Comparison of ENCODE assay signal across 10 cellular contexts in genomic region chr11:1888811-1889526, GRCh38. TPM values are rescaled to one million over a fixed set of nuclear protein-coding genes. Genes with fewer than 3 reads are reported as not detected.
DNase-seq lines count a peak whose midpoint lies in the region; ATAC-seq and TF ChIP-seq lines count a peak whose summit lies in the region.
"Had no signal": no experiment of that assay in that cellular context is flagged by ENCODE, and none has a peak within 500 bp of the region (broad histone marks: within the 10 kb centered on the region; RNA-seq: fewer than 3 reads in every experiment).

No MANE protein-coding gene starts in this region.

- peak overlapping the region; percentile 86 for H3K27ac Mint-ChIP-seq in activated CD4-positive, alpha-beta T cell treated with anti-CD3 and anti-CD28 coated beads for 36 hours

- H3K36me3 Mint-ChIP-seq in activated CD4-positive, alpha-beta T cell treated with anti-CD3 and anti-CD28 coated beads for 36 hours (ENCODE audit: low read depth) = peaks cover 23% of the 10 kb centered on the region

- no peak for TF ChIP-seq CTCF in omental fat pad (IDR thresholded peaks at IDR 0.05)

- peak overlapping the region; percentile 73 for H3K4me3 Mint-ChIP-seq in activated CD4-positive, alpha-beta T cell treated with anti-CD3 and anti-CD28 coated beads for 36 hours

- DNase-seq in AML-193 (lab: John Stamatoyannopoulos, UW) (peak; percentile 68 to 71), SHP77 treated with DMSO at 0.1 percent for 48 hours (lab: John Stamatoyannopoulos, UW) (no peak), omental fat pad (ENCODE audit: low spot score) (no peak), retina (no peak), NCI-H2227 (lab: John Stamatoyannopoulos, UW; ENCODE audit: unreplicated experiment) (no peak)
- DNase-seq in activated CD4-positive, alpha-beta T cell treated with anti-CD3 and anti-CD28 coated beads for 36 hours = peak; percentile 87
- DNase-seq in central memory CD4-positive, alpha-beta T cell = peak; percentile 84
- peak; percentile 45 to 46 for DNase-seq in stimulated activated CD4-positive, alpha-beta T cell treated with anti-CD3 and anti-CD28 coated beads, Interleukin-15, amount 100 ng/mL, for 1 hour (ENCODE audit: low read depth in 1 of 2, low spot score in 1 of 2)
- DNase-seq: anterior cingulate cortex, trophoblast cell had no signal

- peaks cover 17% of the 10 kb centered on the region for H3K4me1 Mint-ChIP-seq in activated CD4-positive, alpha-beta T cell treated with anti-CD3 and anti-CD28 coated beads for 36 hours

- H3K27me3 Mint-ChIP-seq in activated CD4-positive, alpha-beta T cell treated with anti-CD3 and anti-CD28 coated beads for 36 hours = no peaks in the 10 kb centered on the region

- CTCF ChIA-PET in activated CD4-positive, alpha-beta T cell treated with anti-CD3 and anti-CD28 coated beads for 36 hours (lab: Charles Lee) = interaction anchor here (1.0 to 1.9 kb wide), 3 partner anchors 13 to 112 kb away, joined by 3 to 5 read pairs (median 4); no protein-coding TSS in a partner anchor

- intact Hi-C loops in activated CD4-positive, alpha-beta T cell treated with anti-CD3 and anti-CD28 coated beads for 36 hours (cut with DNase I, micrococcal nuclease) = loop anchor here (1.0 to 5.0 kb wide), 2 partner anchors 36 to 37 kb away; partner anchors contain the start of gene LSP1 (in 2 of the 2)

- no peaks in the 10 kb centered on the region for H3K9me3 Mint-ChIP-seq in activated CD4-positive, alpha-beta T cell treated with anti-CD3 and anti-CD28 coated beads for 36 hours (ENCODE audit: low read depth)

- ATAC-seq in activated CD4-positive, alpha-beta T cell treated with anti-CD3 and anti-CD28 coated beads for 36 hours = peak; percentile 78
- ATAC-seq in omental fat pad (ENCODE audit: low FRiP score) = no peak

- POLR2A ChIA-PET in activated CD4-positive, alpha-beta T cell treated with anti-CD3 and anti-CD28 coated beads for 36 hours (lab: Charles Lee) = no interaction called here

RNA-seq across cellular contexts. Expression of gene PRR33, which starts 2.7 kb away (rescaled TPM):
- total RNA-seq in activated CD4-positive, alpha-beta T cell treated with anti-CD3 and anti-CD28 coated beads for 36 hours = under 1 TPM; 0.07 to 0.09 TPM
- not detected for total RNA-seq in omental fat pad

RNA-seq across cellular contexts. Expression of gene TNNT3, which starts 30.5 kb away (rescaled TPM):
- total RNA-seq in activated CD4-positive, alpha-beta T cell treated with anti-CD3 and anti-CD28 coated beads for 36 hours = 1 to 10 TPM; 2.1 TPM
- 10 to 100 TPM in 3 of 4 donors, 1 to 10 TPM in 1; 4.6 to 21.3 (median 14.4) TPM for total RNA-seq in omental fat pad

RNA-seq across cellular contexts. Expression of gene LSP1, which starts 36.1 kb away (rescaled TPM):
- total RNA-seq in activated CD4-positive, alpha-beta T cell treated with anti-CD3 and anti-CD28 coated beads for 36 hours = 100 to 1,000 TPM; 193 to 227 TPM
- total RNA-seq in omental fat pad = 10 to 100 TPM; 12.1 to 71.2 (median 49.8) TPM

RNA-seq across cellular contexts. Expression of gene TNNI2, which starts 50.2 kb away (rescaled TPM):
- not detected for total RNA-seq in activated CD4-positive, alpha-beta T cell treated with anti-CD3 and anti-CD28 coated beads for 36 hours
- total RNA-seq in omental fat pad = 1 to 10 TPM in 3 of 4 donors, not detected in 1; 1.4 to 3.7 (median 2.4) TPM

RNA-seq across cellular contexts. Expression of gene SYT8, which starts 54.2 kb away (rescaled TPM):
- not detected for total RNA-seq in activated CD4-positive, alpha-beta T cell treated with anti-CD3 and anti-CD28 coated beads for 36 hours
- total RNA-seq in omental fat pad = not detected

Comparison
In these comparisons a context has a peak if more than half of its experiments do, and no peak if none do; other contexts are left out.
1. DNase-seq: peak in AML-193 (2 of 2), activated CD4-positive, alpha-beta T cell treated with anti-CD3 and anti-CD28 coated beads for 36 hours (single experiment), central memory CD4-positive, alpha-beta T cell (single experiment) and stimulated activated CD4-positive, alpha-beta T cell treated with anti-CD3 and anti-CD28 coated beads, Interleukin-15, amount 100 ng/mL, for 1 hour (2 of 2); none in SHP77 treated with DMSO at 0.1 percent for 48 hours (single experiment), omental fat pad (single experiment), retina (single experiment) and NCI-H2227 (single experiment).